11 cellular contexts compared by ENCODE assay signal in the genomic region with DNA sequence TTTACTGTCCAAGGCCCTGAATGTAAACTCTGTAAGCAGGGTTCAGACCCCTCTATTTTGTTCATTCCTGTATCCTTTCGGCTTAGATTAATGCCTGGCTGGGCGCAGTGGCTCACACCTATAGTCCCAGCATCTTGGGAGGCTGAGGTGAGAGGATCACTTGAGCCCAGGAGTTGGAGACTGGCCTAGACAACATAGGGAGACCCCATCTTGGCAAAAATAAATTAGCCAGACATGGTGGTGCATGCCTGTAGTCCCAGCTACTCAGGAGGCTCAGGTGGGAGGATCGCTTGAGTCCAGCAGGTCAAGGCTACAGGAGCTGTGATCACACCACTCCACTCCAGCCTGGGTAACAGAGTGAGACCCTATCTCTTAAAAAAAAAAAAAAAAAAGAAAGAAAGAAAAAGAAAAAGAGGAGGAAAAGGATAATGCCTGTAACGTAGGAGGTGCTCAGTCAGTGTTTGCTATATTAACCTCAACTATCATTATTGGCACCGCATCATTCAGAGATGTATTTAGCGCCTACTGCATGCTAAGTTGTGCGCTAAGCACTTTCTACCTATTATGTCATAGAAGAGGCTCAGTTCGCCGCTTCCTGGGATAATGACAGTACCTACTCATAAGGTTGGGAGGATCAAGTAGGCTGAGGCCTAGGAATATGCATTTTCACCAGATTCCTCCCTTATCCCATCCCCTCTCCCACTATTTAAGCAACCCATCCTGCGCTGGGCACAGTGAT. TPM values are rescaled to one million over a fixed set of nuclear protein-coding genes. Genes with fewer than 3 reads are reported as not detected.
A peak's percentile ranks its signal among the peaks of the same experiment; 100 is the strongest.
DNase-seq lines count a peak whose midpoint lies in the region; ATAC-seq and TF ChIP-seq lines count a peak whose summit lies in the region.
"Had no signal": no experiment of that assay in that cellular context is flagged by ENCODE, and none has a peak within 500 bp of the region (broad histone marks: within the 10 kb centered on the region; RNA-seq: fewer than 3 reads in every experiment).

No MANE protein-coding gene starts in this region.

- peaks cover 59% of the 10 kb centered on the region for H3K4me1 Mint-ChIP-seq in activated CD4-positive, alpha-beta T cell treated with anti-CD3 and anti-CD28 coated beads, Interleukin-2, amount 10 ng/mL, durations not matched to agents 7 days and 5 days
- peaks cover 54% of the 10 kb centered on the region for H3K4me1 Mint-ChIP-seq in activated CD8-positive, alpha-beta memory T cell treated with anti-CD3 and anti-CD28 coated beads, Interleukin-2, amount 10 ng/mL, durations not matched to agents 7 days and 5 days

- H3K9me3 Mint-ChIP-seq in activated CD4-positive, alpha-beta T cell treated with anti-CD3 and anti-CD28 coated beads, Interleukin-2, amount 10 ng/mL, durations not matched to agents 7 days and 5 days = no peaks in the 10 kb centered on the region
- H3K9me3 Mint-ChIP-seq in activated CD8-positive, alpha-beta memory T cell treated with anti-CD3 and anti-CD28 coated beads, Interleukin-2, amount 10 ng/mL, durations not matched to agents 7 days and 5 days (ENCODE audit: low read depth) = no peaks in the 10 kb centered on the region
- H3K9me3 Mint-ChIP-seq: memory B cell had no signal

- TF ChIP-seq CTCF in psoas muscle (IDR thresholded peaks at IDR 0.05) = no peak

- H3K4me3 ChIP-seq in psoas muscle = no peak overlapping the region

- no peak for ATAC-seq in activated CD8-positive, alpha-beta memory T cell treated with anti-CD3 and anti-CD28 coated beads, Interleukin-2, amount 10 ng/mL, durations not matched to agents 7 days and 5 days
- ATAC-seq in psoas muscle = no peak
- ATAC-seq in HG03565 (IDR thresholded peaks at IDR 0.05; ENCODE audit: unreplicated experiment) = no peak

- no peaks in the 10 kb centered on the region for H3K27me3 ChIP-seq in psoas muscle (ENCODE audit: insufficient read depth in 3 of 3, low read length in 2 of 3)

- POLR2A ChIA-PET in activated CD4-positive, alpha-beta T cell treated with anti-CD3 and anti-CD28 coated beads, Interleukin-2, amount 10 ng/mL, durations not matched to agents 7 days and 5 days (lab: Charles Lee) = interaction anchor here (0.6 to 2.1 kb wide), 9 partner anchors 10 to 286 kb away, joined by 3 to 13 read pairs (median 7); no protein-coding TSS in a partner anchor

- H3K36me3 ChIP-seq in psoas muscle (ENCODE audit: insufficient read depth in 1 of 2, low read depth in 1 of 2) = no peaks in the 10 kb centered on the region

- intact Hi-C loops in psoas muscle (cut with DNase I) = no loop called here

- peak overlapping the region; percentile 89 for H3K27ac Mint-ChIP-seq in activated CD4-positive, alpha-beta T cell treated with anti-CD3 and anti-CD28 coated beads, Interleukin-2, amount 10 ng/mL, durations not matched to agents 7 days and 5 days
- peak overlapping the region; percentile 91 for H3K27ac Mint-ChIP-seq in activated CD8-positive, alpha-beta memory T cell treated with anti-CD3 and anti-CD28 coated beads, Interleukin-2, amount 10 ng/mL, durations not matched to agents 7 days and 5 days

- DNase-seq in activated CD4-positive, alpha-beta T cell treated with anti-CD3 and anti-CD28 coated beads, Interleukin-2, amount 10 ng/mL, durations not matched to agents 7 days and 5 days = no peak
- DNase-seq in activated CD4-positive, alpha-beta T cell treated with anti-CD3 and anti-CD28 coated beads for 4 hours = no peak
- no peak for DNase-seq in activated CD8-positive, alpha-beta memory T cell treated with anti-CD3 and anti-CD28 coated beads, Interleukin-2, amount 10 ng/mL, durations not matched to agents 7 days and 5 days
- DNase-seq in stimulated activated CD8-positive, alpha-beta memory T cell treated with anti-CD3 and anti-CD28 coated beads, Interleukin-4, amount 100 ng/mL, for 48 hours = peak; percentile 56
- DNase-seq in psoas muscle = no peak
- DNase-seq: NCI-H1694 treated with DMSO at 0.1 percent for 48 hours, occipital lobe had no signal

- no peaks in the 10 kb centered on the region for H3K9me3 ChIP-seq in psoas muscle

- no peaks in the 10 kb centered on the region for H3K27me3 Mint-ChIP-seq in activated CD4-positive, alpha-beta T cell treated with anti-CD3 and anti-CD28 coated beads, Interleukin-2, amount 10 ng/mL, durations not matched to agents 7 days and 5 days
- no peaks in the 10 kb centered on the region for H3K27me3 Mint-ChIP-seq in activated CD8-positive, alpha-beta memory T cell treated with anti-CD3 and anti-CD28 coated beads, Interleukin-2, amount 10 ng/mL, durations not matched to agents 7 days and 5 days
- H3K27me3 Mint-ChIP-seq: memory B cell had no signal

- H3K27ac ChIP-seq in psoas muscle = no peak overlapping the region
- H3K27ac ChIP-seq: KMS-11 had no signal

- H3K36me3 Mint-ChIP-seq in activated CD4-positive, alpha-beta T cell treated with anti-CD3 and anti-CD28 coated beads, Interleukin-2, amount 10 ng/mL, durations not matched to agents 7 days and 5 days (ENCODE audit: low read depth) = peaks cover 78% of the 10 kb centered on the region
- H3K36me3 Mint-ChIP-seq in activated CD8-positive, alpha-beta memory T cell treated with anti-CD3 and anti-CD28 coated beads, Interleukin-2, amount 10 ng/mL, durations not matched to agents 7 days and 5 days = peaks cover 60% of the 10 kb centered on the region

- no peaks in the 10 kb centered on the region for H3K4me1 ChIP-seq in psoas muscle

- peak overlapping the region; percentile 92 for H3K4me3 Mint-ChIP-seq in activated CD4-positive, alpha-beta T cell treated with anti-CD3 and anti-CD28 coated beads, Interleukin-2, amount 10 ng/mL, durations not matched to agents 7 days and 5 days
- peak overlapping the region; percentile 99 for H3K4me3 Mint-ChIP-seq in activated CD8-positive, alpha-beta memory T cell treated with anti-CD3 and anti-CD28 coated beads, Interleukin-2, amount 10 ng/mL, durations not matched to agents 7 days and 5 days
- H3K4me3 Mint-ChIP-seq: memory B cell had no signal

- 96 to 97% (median 97%) methylated on average over 10 of the region's 10 CpGs for WGBS in psoas muscle, 3 donors

- CTCF ChIA-PET in activated CD4-positive, alpha-beta T cell treated with anti-CD3 and anti-CD28 coated beads, Interleukin-2, amount 10 ng/mL, durations not matched to agents 7 days and 5 days (lab: Charles Lee) = interaction anchor here (0.7 to 1.9 kb wide), 7 partner anchors 13 to 297 kb away, joined by 3 to 9 read pairs (median 4); no protein-coding TSS in a partner anchor
- CTCF ChIA-PET in activated CD8-positive, alpha-beta memory T cell treated with anti-CD3 and anti-CD28 coated beads, Interleukin-2, amount 10 ng/mL, durations not matched to agents 7 days and 5 days (lab: Charles Lee) = interaction anchor here (0.9 to 2.2 kb wide), 14 partner anchors 10 to 287 kb away, joined by 3 to 15 read pairs (median 6); no protein-coding TSS in a partner anchor

RNA-seq across cellular contexts. Expression of a gene that starts 5.0 kb away (rescaled TPM):
- 100 to 1,000 TPM; 127 to 133 TPM for total RNA-seq in activated CD4-positive, alpha-beta T cell treated with anti-CD3 and anti-CD28 coated beads, Interleukin-2, amount 10 ng/mL, durations not matched to agents 7 days and 5 days
- total RNA-seq in activated CD8-positive, alpha-beta memory T cell treated with anti-CD3 and anti-CD28 coated beads, Interleukin-2, amount 10 ng/mL, durations not matched to agents 7 days and 5 days = 100 to 1,000 TPM; 158 to 200 TPM
- 1 to 10 TPM in 2 of 4 donors, under 1 TPM in 2; 0.44 to 8.4 (median 1.5) TPM for total RNA-seq in psoas muscle
- polyA plus RNA-seq in psoas muscle = 10 to 100 TPM in 1 of 3 donors, 1 to 10 TPM in 1, under 1 TPM in 1; 0.72 to 12.6 (median 2.1) TPM
- total RNA-seq: occipital lobe had no signal

RNA-seq across cellular contexts. Expression of a gene that starts 18.2 kb away (rescaled TPM):
- total RNA-seq in activated CD4-positive, alpha-beta T cell treated with anti-CD3 and anti-CD28 coated beads, Interleukin-2, amount 10 ng/mL, durations not matched to agents 7 days and 5 days = not detected
- not detected for total RNA-seq in activated CD8-positive, alpha-beta memory T cell treated with anti-CD3 and anti-CD28 coated beads, Interleukin-2, amount 10 ng/mL, durations not matched to agents 7 days and 5 days
- not detected for total RNA-seq in psoas muscle
- not detected for polyA plus RNA-seq in psoas muscle
- total RNA-seq: occipital lobe, SK-MEL-5 had no signal

RNA-seq across cellular contexts. Expression of a gene that starts 22.5 kb away (rescaled TPM):
- not detected for total RNA-seq in activated CD4-positive, alpha-beta T cell treated with anti-CD3 and anti-CD28 coated beads, Interleukin-2, amount 10 ng/mL, durations not matched to agents 7 days and 5 days
- total RNA-seq in activated CD8-positive, alpha-beta memory T cell treated with anti-CD3 and anti-CD28 coated beads, Interleukin-2, amount 10 ng/mL, durations not matched to agents 7 days and 5 days = not detected
- total RNA-seq in psoas muscle = not detected
- not detected for polyA plus RNA-seq in psoas muscle
- total RNA-seq: occipital lobe, SK-MEL-5 had no signal

RNA-seq across cellular contexts. Expression of a gene that starts 25.3 kb away (rescaled TPM):
- total RNA-seq in activated CD4-positive, alpha-beta T cell treated with anti-CD3 and anti-CD28 coated beads, Interleukin-2, amount 10 ng/mL, durations not matched to agents 7 days and 5 days = not detected
- not detected for total RNA-seq in activated CD8-positive, alpha-beta memory T cell treated with anti-CD3 and anti-CD28 coated beads, Interleukin-2, amount 10 ng/mL, durations not matched to agents 7 days and 5 days
- not detected for total RNA-seq in psoas muscle
- not detected for polyA plus RNA-seq in psoas muscle
- total RNA-seq: occipital lobe, SK-MEL-5 had no signal

RNA-seq across cellular contexts. Expression of a gene that starts 30.2 kb away (rescaled TPM):
- not detected for total RNA-seq in activated CD4-positive, alpha-beta T cell treated with anti-CD3 and anti-CD28 coated beads, Interleukin-2, amount 10 ng/mL, durations not matched to agents 7 days and 5 days
- total RNA-seq in activated CD8-positive, alpha-beta memory T cell treated with anti-CD3 and anti-CD28 coated beads, Interleukin-2, amount 10 ng/mL, durations not matched to agents 7 days and 5 days = not detected
- not detected for total RNA-seq in psoas muscle
- polyA plus RNA-seq in psoas muscle = not detected
- total RNA-seq: occipital lobe, SK-MEL-5 had no signal

Comparison
In these comparisons a context has a peak if more than half of its experiments do, and no peak if none do; other contexts are left out.
1. RNA of a gene that starts 5.0 kb away (total RNA-seq): 158 to 200 TPM in activated CD8-positive, alpha-beta memory T cell treated with anti-CD3 and anti-CD28 coated beads, Interleukin-2, amount 10 ng/mL, durations not matched to agents 7 days and 5 days and 127 to 133 TPM in activated CD4-positive, alpha-beta T cell treated with anti-CD3 and anti-CD28 coated beads, Interleukin-2, amount 10 ng/mL, durations not matched to agents 7 days and 5 days; 0.44 to 8.4 TPM in psoas muscle; every median in the first group is over 10 times any median in the second.